ENCODE assay signal across 18 cellular contexts in genomic region chr6:66866801-66867200, GRCh38.
"Had no signal": no experiment of that assay in that cellular context is flagged by ENCODE, and none has a peak within 500 bp of the region (broad histone marks: within the 10 kb centered on the region; RNA-seq: fewer than 3 reads in every experiment).

No MANE protein-coding gene starts in this region.

- DNase-seq: cortex of kidney; effector memory CD8-positive, alpha-beta T cell; gastrocnemius medialis; head of caudate nucleus; left cardiac atrium; left lung; mesendoderm; midbrain; naive thymus-derived CD4-positive, alpha-beta T cell; right cardiac atrium; spleen; stimulated activated naive B cell treated with anti-CD40 and anti-IgM and Interleukin-4, amounts not matched to agents 10 μg/mL and 1 μg/mL and 100 μg/mL, for 72 hours; upper lobe of left lung had no signal

- H3K4me3 ChIP-seq: gastrocnemius medialis, left lung, neural progenitor cell, prostate gland, skin epidermis, spleen, thoracic aorta, tibial nerve, upper lobe of left lung had no signal
